Comparison of ENCODE assay signal across 28 cellular contexts in the genomic region with DNA sequence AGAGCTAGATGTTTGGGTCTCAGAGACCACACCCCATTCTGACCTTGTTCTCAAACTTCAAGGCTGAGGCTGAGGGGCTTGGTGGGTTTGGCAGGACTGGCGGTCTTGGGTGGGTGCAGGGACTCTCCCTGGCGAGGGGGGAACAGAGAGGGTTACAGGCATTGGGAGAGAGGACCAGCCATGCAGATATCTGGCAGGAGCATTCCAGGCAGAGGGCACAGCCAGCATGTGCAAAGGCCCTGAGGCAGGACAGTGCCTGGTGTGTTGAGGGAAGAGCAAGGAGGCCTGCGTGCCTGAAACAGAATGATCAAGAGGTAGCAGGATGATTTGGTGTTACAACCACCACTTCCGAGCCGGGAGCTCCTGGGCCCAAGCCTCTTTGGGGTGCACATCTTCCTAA. TPM values are rescaled to one million over a fixed set of nuclear protein-coding genes. Genes with fewer than 3 reads are reported as not detected.
DNase-seq lines count a peak whose midpoint lies in the region; ATAC-seq, FAIRE-seq and TF ChIP-seq lines count a peak whose summit lies in the region.
"Had no signal": no experiment of that assay in that cellular context is flagged by ENCODE, and none has a peak within 500 bp of the region (broad histone marks: within the 10 kb centered on the region; RNA-seq: fewer than 3 reads in every experiment).

No MANE protein-coding gene starts in this region.

- no peak overlapping the region for H3K4me3 Mint-ChIP-seq in activated CD4-positive, alpha-beta T cell treated with anti-CD3 and anti-CD28 coated beads for 36 hours
- no peak overlapping the region for H3K4me3 Mint-ChIP-seq in activated CD4-positive, alpha-beta T cell treated with anti-CD3 and anti-CD28 coated beads, Interleukin-2, amount 10 ng/mL, durations not matched to agents 24 days and 14 days
- no peak overlapping the region for H3K4me3 Mint-ChIP-seq in neural progenitor cell

- H3K36me3 ChIP-seq in BLaER1, result no peaks in the 10 kb centered on the region
- no peaks in the 10 kb centered on the region for H3K36me3 ChIP-seq in K562 (ENCODE audit: control insufficient read depth, insufficient read depth, low read length)
- H3K36me3 ChIP-seq in neural progenitor cell, result no peaks in the 10 kb centered on the region
- no peaks in the 10 kb centered on the region for H3K36me3 ChIP-seq in gastroesophageal sphincter
- no peaks in the 10 kb centered on the region for H3K36me3 ChIP-seq in smooth muscle cell (ENCODE audit: low read depth)

- H3K9ac ChIP-seq in BLaER1, result no peak overlapping the region
- H3K9ac ChIP-seq in K562 (ENCODE audit: insufficient read depth in 1 of 2, low read depth in 2 of 2, low read length in 2 of 2), result no peak overlapping the region
- no peak overlapping the region for H3K9ac ChIP-seq in neural progenitor cell
- no peak overlapping the region for H3K9ac ChIP-seq in smooth muscle cell (ENCODE audit: low read depth)
- H3K9ac ChIP-seq: SK-N-SH had no signal

- H3K27me3 Mint-ChIP-seq in activated CD4-positive, alpha-beta T cell treated with anti-CD3 and anti-CD28 coated beads for 36 hours, result no peaks in the 10 kb centered on the region
- peaks cover 3% of the 10 kb centered on the region for H3K27me3 Mint-ChIP-seq in activated CD4-positive, alpha-beta T cell treated with anti-CD3 and anti-CD28 coated beads, Interleukin-2, amount 10 ng/mL, durations not matched to agents 24 days and 14 days
- H3K27me3 Mint-ChIP-seq in neural progenitor cell (ENCODE audit: insufficient read depth, low read depth), result peaks cover 21% of the 10 kb centered on the region

- no peak for TF ChIP-seq EP300 in K562 (IDR thresholded peaks at IDR 0.05; ENCODE audit: low read length)
- no peak for TF ChIP-seq EP300 in gastroesophageal sphincter (IDR thresholded peaks at IDR 0.05)

- BruUV-seq in K562 (replicated peaks; lab: Mats Ljungman, UMichigan), result no TSS peak

- no peak overlapping the region for H3K4me3 ChIP-seq in BLaER1
- no peak overlapping the region for H3K4me3 ChIP-seq in K562
- no peak overlapping the region for H3K4me3 ChIP-seq in neural progenitor cell
- H3K4me3 ChIP-seq in gastroesophageal sphincter, result no peak overlapping the region
- H3K4me3 ChIP-seq in smooth muscle cell, result no peak overlapping the region

- no peak for TF ChIP-seq CTCF in K562 (IDR thresholded peaks at IDR 0.05 in 2 of 3, conservative IDR thresholded peaks at IDR 0.05 in 1 of 3; ENCODE audit: insufficient read depth in 2 of 3, low read depth in 1 of 3, low read length in 3 of 3)
- no peak for TF ChIP-seq CTCF in neural progenitor cell (IDR thresholded peaks at IDR 0.05)
- TF ChIP-seq CTCF in gastroesophageal sphincter (IDR thresholded peaks at IDR 0.05), result no peak
- no peak for TF ChIP-seq CTCF in smooth muscle cell (IDR thresholded peaks at IDR 0.05; ENCODE audit: borderline replicate concordance, insufficient read depth, poor library complexity, severe bottlenecking)

- no peaks in the 10 kb centered on the region for H3K9me3 Mint-ChIP-seq in activated CD4-positive, alpha-beta T cell treated with anti-CD3 and anti-CD28 coated beads for 36 hours (ENCODE audit: low read depth)
- H3K9me3 Mint-ChIP-seq in activated CD4-positive, alpha-beta T cell treated with anti-CD3 and anti-CD28 coated beads, Interleukin-2, amount 10 ng/mL, durations not matched to agents 24 days and 14 days, result no peaks in the 10 kb centered on the region
- no peaks in the 10 kb centered on the region for H3K9me3 Mint-ChIP-seq in neural progenitor cell

- H3F3A ChIP-seq in neural progenitor cell (ENCODE audit: low read depth), result no peaks in the 10 kb centered on the region
- H3F3A ChIP-seq in smooth muscle cell (ENCODE audit: low read depth), result no peaks in the 10 kb centered on the region

- no peaks in the 10 kb centered on the region for H3K9me3 ChIP-seq in BLaER1
- H3K9me3 ChIP-seq in K562 (replicated peaks; ENCODE audit: control insufficient read depth, insufficient read depth, low read depth, low read length), result no peaks in the 10 kb centered on the region
- H3K9me3 ChIP-seq in neural progenitor cell (ENCODE audit: low read depth), result no peaks in the 10 kb centered on the region
- H3K9me3 ChIP-seq in gastroesophageal sphincter, result no peaks in the 10 kb centered on the region
- no peaks in the 10 kb centered on the region for H3K9me3 ChIP-seq in smooth muscle cell (replicated peaks; ENCODE audit: low read depth)
- H3K9me3 ChIP-seq: SK-N-SH had no signal

- H3K27me3 ChIP-seq in BLaER1, result no peaks in the 10 kb centered on the region; the same call in 1 of the 2 replicates
- H3K27me3 ChIP-seq in K562 (ENCODE audit: control insufficient read depth in 2 of 2, insufficient read depth in 2 of 2, low read length in 2 of 2), result peaks cover 0 to 25% of the 10 kb centered on the region in 2 experiments; a peak in 3 of 5 replicates
- no peaks in the 10 kb centered on the region for H3K27me3 ChIP-seq in neural progenitor cell
- peaks cover 78% of the 10 kb centered on the region for H3K27me3 ChIP-seq in gastroesophageal sphincter
- no peaks in the 10 kb centered on the region for H3K27me3 ChIP-seq in smooth muscle cell (ENCODE audit: low read depth)

- WGBS in K562 (ENCODE audit: insufficient coverage, low coverage, missing lambda C conversion rate), result 0% methylated on average over 5 of the region's 5 CpGs
- WGBS in gastroesophageal sphincter (ENCODE audit: low coverage in 1 of 2), 2 donors, result 43 to 73% methylated on average over 1 to 2 of the region's 5 CpGs
- WGBS in smooth muscle cell (ENCODE audit: low lambda C conversion rate), result 84% methylated on average over 5 of the region's 5 CpGs

- ATAC-seq in activated CD4-positive, alpha-beta T cell treated with anti-CD3 and anti-CD28 coated beads for 36 hours, result no peak
- ATAC-seq in K562, result no peak
- ATAC-seq in gastroesophageal sphincter, result no peak
- ATAC-seq: Panc1 had no signal

- H3K4me1 ChIP-seq in BLaER1, result peaks cover 31% of the 10 kb centered on the region
- H3K4me1 ChIP-seq in K562 (replicated peaks in 1 of 2; ENCODE audit: control insufficient read depth in 2 of 2, insufficient read depth in 2 of 2, low read length in 2 of 2), result peaks cover 0 to 6% of the 10 kb centered on the region in 2 experiments; a peak in 3 of 5 replicates
- no peaks in the 10 kb centered on the region for H3K4me1 ChIP-seq in neural progenitor cell
- peaks cover 0 to 4% (median 0%) of the 10 kb centered on the region in 3 donors for H3K4me1 ChIP-seq in gastroesophageal sphincter
- H3K4me1 ChIP-seq in smooth muscle cell (ENCODE audit: low read depth), result no peaks in the 10 kb centered on the region

- peaks cover 9% of the 10 kb centered on the region for H3K4me1 Mint-ChIP-seq in activated CD4-positive, alpha-beta T cell treated with anti-CD3 and anti-CD28 coated beads for 36 hours
- H3K4me1 Mint-ChIP-seq in activated CD4-positive, alpha-beta T cell treated with anti-CD3 and anti-CD28 coated beads, Interleukin-2, amount 10 ng/mL, durations not matched to agents 24 days and 14 days, result peaks cover 14% of the 10 kb centered on the region
- peaks cover 8% of the 10 kb centered on the region for H3K4me1 Mint-ChIP-seq in neural progenitor cell

- H3K36me3 Mint-ChIP-seq in activated CD4-positive, alpha-beta T cell treated with anti-CD3 and anti-CD28 coated beads for 36 hours (ENCODE audit: low read depth), result no peaks in the 10 kb centered on the region
- no peaks in the 10 kb centered on the region for H3K36me3 Mint-ChIP-seq in activated CD4-positive, alpha-beta T cell treated with anti-CD3 and anti-CD28 coated beads, Interleukin-2, amount 10 ng/mL, durations not matched to agents 24 days and 14 days (ENCODE audit: low read depth)
- no peaks in the 10 kb centered on the region for H3K36me3 Mint-ChIP-seq in neural progenitor cell

- no peak for DNase-seq in activated CD4-positive, alpha-beta T cell treated with anti-CD3 and anti-CD28 coated beads for 36 hours
- DNase-seq in activated CD4-positive, alpha-beta T cell treated with anti-CD3 and anti-CD28 coated beads, Interleukin-2, amount 10 ng/mL, durations not matched to agents 24 days and 14 days, result no peak
- DNase-seq in K562 (ENCODE audit: extremely low read depth in 1 of 4, low spot score in 3 of 4), result no peak
- no peak for DNase-seq in neural progenitor cell (ENCODE audit: low spot score)
- no peak for DNase-seq in NCI-H1417 (lab: John Stamatoyannopoulos, UW)
- DNase-seq in smooth muscle cell (lab: John Stamatoyannopoulos, UW; ENCODE audit: unreplicated experiment), result no peak
- DNase-seq: 8988T; AML-193; DMS53; GDM1; MM.1S; NCI-H1092; NCI-H146; NCI-H2029; NCI-H2171; NCI-H345; NCI-H524; NCI-H774; NK-92 treated with Interleukin-12 subunit alpha and Interleukin-12 subunit beta, amount 100 ng/mL, for 24 hours; SIG-M5; SK-N-SH had no signal

- TF ChIP-seq POLR2A in K562 (conservative IDR thresholded peaks at IDR 0.05) (no peak), gastroesophageal sphincter (IDR thresholded peaks at IDR 0.05) (no peak)

- no peaks in the 10 kb centered on the region for H3K9me1 ChIP-seq in K562 (ENCODE audit: control insufficient read depth, insufficient read depth, low read length)

- no peaks in the 10 kb centered on the region for H4K20me1 ChIP-seq in BLaER1
- H4K20me1 ChIP-seq in K562 (replicated peaks; ENCODE audit: control insufficient read depth, insufficient read depth, low read length), result no peaks in the 10 kb centered on the region
- no peaks in the 10 kb centered on the region for H4K20me1 ChIP-seq in neural progenitor cell (ENCODE audit: low read depth)
- H4K20me1 ChIP-seq in smooth muscle cell (ENCODE audit: low read depth), result no peaks in the 10 kb centered on the region

- H3K27ac ChIP-seq in BLaER1 (no peak overlapping the region), K562 (ENCODE audit: extremely low read depth, low read depth, low read length) (no peak overlapping the region), neural progenitor cell (no peak overlapping the region), gastroesophageal sphincter (no peak overlapping the region), smooth muscle cell (ENCODE audit: low read depth) (no peak overlapping the region)

- POLR2A ChIA-PET in activated CD4-positive, alpha-beta T cell treated with anti-CD3 and anti-CD28 coated beads for 36 hours (lab: Charles Lee), result no interaction called here
- POLR2A ChIA-PET in K562 (lab: Yijun Ruan, JAX), result no interaction called here

- peak overlapping the region; percentile 51 for H3K27ac Mint-ChIP-seq in activated CD4-positive, alpha-beta T cell treated with anti-CD3 and anti-CD28 coated beads for 36 hours
- no peak overlapping the region for H3K27ac Mint-ChIP-seq in activated CD4-positive, alpha-beta T cell treated with anti-CD3 and anti-CD28 coated beads, Interleukin-2, amount 10 ng/mL, durations not matched to agents 24 days and 14 days
- peak overlapping the region; percentile 26 for H3K27ac Mint-ChIP-seq in neural progenitor cell

- intact Hi-C loops in activated CD4-positive, alpha-beta T cell treated with anti-CD3 and anti-CD28 coated beads for 36 hours (cut with DNase I, micrococcal nuclease), result no loop called here
- intact Hi-C loops in activated CD4-positive, alpha-beta T cell treated with anti-CD3 and anti-CD28 coated beads, Interleukin-2, amount 10 ng/mL, durations not matched to agents 24 days and 14 days (cut with micrococcal nuclease), result no loop called here
- intact Hi-C loops in K562 (cut with micrococcal nuclease), result no loop called here

- no peaks in the 10 kb centered on the region for H3K79me2 ChIP-seq in K562 (ENCODE audit: control insufficient read depth, insufficient read depth, low read length)
- no peaks in the 10 kb centered on the region for H3K79me2 ChIP-seq in neural progenitor cell (ENCODE audit: low read depth)
- no peaks in the 10 kb centered on the region for H3K79me2 ChIP-seq in smooth muscle cell (ENCODE audit: low read depth)

- no peak for FAIRE-seq in K562 (lab: Jason Lieb, UNC)
- FAIRE-seq: D721Med, GM19239 had no signal

- H3K4me2 ChIP-seq in BLaER1 (peak overlapping the region; percentile 14; the same call in 1 of the 2 replicates), K562 (ENCODE audit: insufficient read depth, low read length) (no peak overlapping the region), neural progenitor cell (no peak overlapping the region), smooth muscle cell (no peak overlapping the region)
- H3K4me2 ChIP-seq: SK-N-SH had no signal

- in situ Hi-C loops in K562 (cut with MboI), result loop anchor here (5.0 kb wide), 1 partner anchor 34 kb away; no protein-coding TSS in a partner anchor

- TF ChIP-seq RAD21 in K562 (CRISPR knock-in tag; conservative IDR thresholded peaks at IDR 0.05 in 1 of 2, IDR thresholded peaks at IDR 0.05 in 1 of 2), result no peak

- CTCF ChIA-PET in activated CD4-positive, alpha-beta T cell treated with anti-CD3 and anti-CD28 coated beads for 36 hours (lab: Charles Lee), result interaction anchor here (0.5 to 1.6 kb wide), 3 partner anchors 29 to 522 kb away, joined by 3 to 6 read pairs (median 5); no protein-coding TSS in a partner anchor
- CTCF ChIA-PET in K562 (lab: Yijun Ruan, JAX; ENCODE audit: low intra/inter-chr PET ratio), result interaction anchor here (0.6 kb wide), 1 partner anchor 1561 kb away, joined by 4 read pairs; no protein-coding TSS in a partner anchor

- H2AFZ ChIP-seq in K562 (ENCODE audit: low read depth, low read length), result no peak overlapping the region
- no peak overlapping the region for H2AFZ ChIP-seq in neural progenitor cell (replicated peaks)
- H2AFZ ChIP-seq in smooth muscle cell (ENCODE audit: low read depth), result no peak overlapping the region

RNA-seq across cellular contexts. Expression of a gene that starts 27.4 kb away (rescaled TPM):
- total RNA-seq in activated CD4-positive, alpha-beta T cell treated with anti-CD3 and anti-CD28 coated beads for 36 hours, result not detected
- total RNA-seq in activated CD4-positive, alpha-beta T cell treated with anti-CD3 and anti-CD28 coated beads, Interleukin-2, amount 10 ng/mL, durations not matched to agents 24 days and 14 days, result not detected in 2 replicates
- total RNA-seq in K562 (2011; cell fraction: chromatin; rRNA removed; ENCODE audit: low replicate concordance), result not detected in 2 replicates
- not detected in 2 replicates for total RNA-seq in K562 (2011; cell fraction: nucleolus; rRNA removed)
- total RNA-seq in K562 (2011; cell fraction: nucleoplasm; rRNA removed), result not detected in 2 replicates
- total RNA-seq in K562 (2014; rRNA removed) (not detected in 2 replicates), K562 (2014; rRNA removed; fragmentation: Illumina TruSeq; extraction: Trizol) (not detected in 2 replicates), K562 (2015; rRNA removed; fragmentation: Illumina TruSeq; extraction: Trizol) (not detected in 2 replicates), K562 (2021) (not detected in 2 replicates), neural progenitor cell (ENCODE audit: low replicate concordance) (not detected in 2 replicates), gastroesophageal sphincter (not detected), smooth muscle cell (not detected in 2 replicates)
- polyA plus RNA-seq in K562 (2011; rRNA removed) (not detected in 2 replicates), K562 (2014; fragmentation: Illumina TruSeq; extraction: Trizol) (not detected in 2 replicates), K562 (2014; fragmentation: Nextera tagmentation; extraction: Ambion mirVana) (not detected), K562 (2014; rRNA removed) (not detected in 2 replicates), smooth muscle cell (not detected in 2 replicates)
- polyA plus RNA-seq in K562 (2011; cell fraction: cytosol; rRNA removed), result not detected in 2 replicates
- polyA plus RNA-seq in K562 (2011; cell fraction: nucleus; rRNA removed), result not detected in 2 replicates
- not detected in 2 replicates for polyA plus RNA-seq in K562 (2012)
- not detected in 2 replicates for polyA minus RNA-seq in K562 (2011; rRNA and poly(A)+ RNA removed)
- not detected in 2 replicates for polyA minus RNA-seq in K562 (2011; cell fraction: cytosol; rRNA and poly(A)+ RNA removed)
- polyA minus RNA-seq in K562 (2011; cell fraction: nucleus; rRNA and poly(A)+ RNA removed), result not detected in 2 replicates
- total RNA-seq: H4 had no signal
- polyA plus RNA-seq: AG04450, SK-N-SH had no signal

RNA-seq across cellular contexts. Expression of a gene that starts 40.7 kb away (rescaled TPM):
- not detected for total RNA-seq in activated CD4-positive, alpha-beta T cell treated with anti-CD3 and anti-CD28 coated beads for 36 hours
- total RNA-seq in activated CD4-positive, alpha-beta T cell treated with anti-CD3 and anti-CD28 coated beads, Interleukin-2, amount 10 ng/mL, durations not matched to agents 24 days and 14 days, result not detected in 2 replicates
- not detected in 2 replicates for total RNA-seq in K562 (2011; cell fraction: chromatin; rRNA removed; ENCODE audit: low replicate concordance)
- total RNA-seq in K562 (2011; cell fraction: nucleolus; rRNA removed), result not detected in 2 replicates
- not detected in 2 replicates for total RNA-seq in K562 (2011; cell fraction: nucleoplasm; rRNA removed)
- not detected in 2 replicates for total RNA-seq in K562 (2014; rRNA removed)
- not detected in 2 replicates for total RNA-seq in K562 (2014; rRNA removed; fragmentation: Illumina TruSeq; extraction: Trizol)
- total RNA-seq in K562 (2015; rRNA removed; fragmentation: Illumina TruSeq; extraction: Trizol), result not detected in 2 replicates
- not detected in 2 replicates for total RNA-seq in K562 (2021)
- not detected in 2 replicates for polyA plus RNA-seq in K562 (2011; rRNA removed)
- polyA plus RNA-seq in K562 (2011; cell fraction: cytosol; rRNA removed), result not detected in 2 replicates
- not detected in 2 replicates for polyA plus RNA-seq in K562 (2011; cell fraction: nucleus; rRNA removed)
- 0.33 and 0.72 TPM in 2 replicates for polyA plus RNA-seq in K562 (2012)
- polyA plus RNA-seq in K562 (2014; fragmentation: Illumina TruSeq; extraction: Trizol), result not detected in 2 replicates
- polyA plus RNA-seq in K562 (2014; fragmentation: Nextera tagmentation; extraction: Ambion mirVana), result not detected
- not detected in 2 replicates for polyA plus RNA-seq in K562 (2014; rRNA removed)
- not detected in 2 replicates for polyA minus RNA-seq in K562 (2011; rRNA and poly(A)+ RNA removed)
- not detected in 2 replicates for polyA minus RNA-seq in K562 (2011; cell fraction: cytosol; rRNA and poly(A)+ RNA removed)
- polyA minus RNA-seq in K562 (2011; cell fraction: nucleus; rRNA and poly(A)+ RNA removed), result not detected in 2 replicates
- total RNA-seq in neural progenitor cell (ENCODE audit: low replicate concordance), result not detected in 2 replicates
- not detected for total RNA-seq in gastroesophageal sphincter
- total RNA-seq in smooth muscle cell, result not detected in 2 replicates
- polyA plus RNA-seq in smooth muscle cell, result not detected in 2 replicates
- total RNA-seq: H4 had no signal
- polyA plus RNA-seq: AG04450, SK-N-SH had no signal

RNA-seq across cellular contexts. Expression of a gene that starts 47.4 kb away (rescaled TPM):
- 1 to 10 TPM; 4.5 to 5.0 TPM for total RNA-seq in activated CD4-positive, alpha-beta T cell treated with anti-CD3 and anti-CD28 coated beads for 36 hours
- total RNA-seq in activated CD4-positive, alpha-beta T cell treated with anti-CD3 and anti-CD28 coated beads, Interleukin-2, amount 10 ng/mL, durations not matched to agents 24 days and 14 days, result 2.4 and 2.5 TPM in 2 replicates
- total RNA-seq in K562 (2011; cell fraction: chromatin; rRNA removed; ENCODE audit: low replicate concordance), result 2.3 and 5.9 TPM in 2 replicates
- 2.6 and 5.5 TPM in 2 replicates for total RNA-seq in K562 (2011; cell fraction: nucleolus; rRNA removed)
- total RNA-seq in K562 (2011; cell fraction: nucleoplasm; rRNA removed), result 2.8 and 3.6 TPM in 2 replicates
- total RNA-seq in K562 (2014; rRNA removed), result 0.33 and 0.41 TPM in 2 replicates
- total RNA-seq in K562 (2014; rRNA removed; fragmentation: Illumina TruSeq; extraction: Trizol), result not detected in 2 replicates
- total RNA-seq in K562 (2015; rRNA removed; fragmentation: Illumina TruSeq; extraction: Trizol), result 0.30 and 0.33 TPM in 2 replicates
- 0.29 and 1.2 TPM in 2 replicates for total RNA-seq in K562 (2021)
- 0.28 and 0.57 TPM in 2 replicates for polyA plus RNA-seq in K562 (2011; rRNA removed)
- polyA plus RNA-seq in K562 (2011; cell fraction: cytosol; rRNA removed), result 0.72 and 1.2 TPM in 2 replicates
- 3.7 and 14.1 TPM in 2 replicates for polyA plus RNA-seq in K562 (2011; cell fraction: nucleus; rRNA removed)
- 0.76 and 1.1 TPM in 2 replicates for polyA plus RNA-seq in K562 (2012)
- 0.30 TPM in 1 of 2 replicates, not detected in the other for polyA plus RNA-seq in K562 (2014; fragmentation: Illumina TruSeq; extraction: Trizol)
- not detected for polyA plus RNA-seq in K562 (2014; fragmentation: Nextera tagmentation; extraction: Ambion mirVana)
- polyA plus RNA-seq in K562 (2014; rRNA removed), result 0.84 and 1.8 TPM in 2 replicates
- 0.30 and 0.53 TPM in 2 replicates for polyA minus RNA-seq in K562 (2011; rRNA and poly(A)+ RNA removed)
- 1.4 TPM in 1 of 2 replicates, not detected in the other for polyA minus RNA-seq in K562 (2011; cell fraction: cytosol; rRNA and poly(A)+ RNA removed)
- polyA minus RNA-seq in K562 (2011; cell fraction: nucleus; rRNA and poly(A)+ RNA removed), result 1.8 and 6.3 TPM in 2 replicates
- total RNA-seq in neural progenitor cell (ENCODE audit: low replicate concordance), result 5.8 and 7.9 TPM in 2 replicates
- total RNA-seq in gastroesophageal sphincter, result 10 to 100 TPM; 15.7 to 45.3 (median 22.8) TPM
- total RNA-seq in smooth muscle cell, result 13.1 and 18.3 TPM in 2 replicates
- polyA plus RNA-seq in smooth muscle cell, result 14.1 and 21.9 TPM in 2 replicates
